ENCODE assay signal across 2 cellular contexts in the genomic region with DNA sequence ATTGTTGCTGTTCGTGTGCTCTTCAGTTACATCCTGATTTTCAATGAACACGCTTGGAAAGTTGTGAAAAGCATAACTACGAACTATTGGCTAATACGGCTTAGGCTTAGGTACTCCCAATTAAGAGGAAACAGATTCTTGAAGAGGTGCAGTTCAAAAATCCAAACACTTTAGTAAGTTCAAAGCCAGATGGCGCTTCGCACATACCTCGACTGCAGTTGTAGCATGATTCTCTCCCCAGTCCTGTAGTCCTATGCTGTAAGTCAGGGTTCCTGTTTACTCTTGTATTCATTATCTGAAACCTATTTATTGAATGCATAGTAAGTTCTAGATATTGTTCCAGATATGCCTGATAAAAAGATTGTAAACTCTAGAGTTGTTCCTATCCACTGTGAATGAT.
TF ChIP-seq lines count a peak whose summit lies in the region.

No MANE protein-coding gene starts in this region.

TF ChIP-seq in HCT116, 20 proteins besides CTCF, POLR2A, EP300 and RAD21 (continued from another document):
- TF ChIP-seq, protein P1, sequence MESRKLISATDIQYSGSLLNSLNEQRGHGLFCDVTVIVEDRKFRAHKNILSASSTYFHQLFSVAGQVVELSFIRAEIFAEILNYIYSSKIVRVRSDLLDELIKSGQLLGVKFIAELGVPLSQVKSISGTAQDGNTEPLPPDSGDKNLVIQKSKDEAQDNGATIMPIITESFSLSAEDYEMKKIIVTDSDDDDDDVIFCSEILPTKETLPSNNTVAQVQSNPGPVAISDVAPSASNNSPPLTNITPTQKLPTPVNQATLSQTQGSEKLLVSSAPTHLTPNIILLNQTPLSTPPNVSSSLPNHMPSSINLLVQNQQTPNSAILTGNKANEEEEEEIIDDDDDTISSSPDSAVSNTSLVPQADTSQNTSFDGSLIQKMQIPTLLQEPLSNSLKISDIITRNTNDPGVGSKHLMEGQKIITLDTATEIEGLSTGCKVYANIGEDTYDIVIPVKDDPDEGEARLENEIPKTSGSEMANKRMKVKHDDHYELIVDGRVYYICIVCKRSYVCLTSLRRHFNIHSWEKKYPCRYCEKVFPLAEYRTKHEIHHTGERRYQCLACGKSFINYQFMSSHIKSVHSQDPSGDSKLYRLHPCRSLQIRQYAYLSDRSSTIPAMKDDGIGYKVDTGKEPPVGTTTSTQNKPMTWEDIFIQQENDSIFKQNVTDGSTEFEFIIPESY (IDR thresholded peaks at IDR 0.05; ENCODE audit: extremely low read depth, insufficient replicate concordance, low read length), result no peak
- TF ChIP-seq SP1 (IDR thresholded peaks at IDR 0.05; ENCODE audit: low read depth), result no peak
- no peak for TF ChIP-seq CEBPB (IDR thresholded peaks at IDR 0.05; ENCODE audit: low read depth)
- no peak for TF ChIP-seq FOSL1 (IDR thresholded peaks at IDR 0.05; ENCODE audit: low read depth)
- TF ChIP-seq, protein P2, sequence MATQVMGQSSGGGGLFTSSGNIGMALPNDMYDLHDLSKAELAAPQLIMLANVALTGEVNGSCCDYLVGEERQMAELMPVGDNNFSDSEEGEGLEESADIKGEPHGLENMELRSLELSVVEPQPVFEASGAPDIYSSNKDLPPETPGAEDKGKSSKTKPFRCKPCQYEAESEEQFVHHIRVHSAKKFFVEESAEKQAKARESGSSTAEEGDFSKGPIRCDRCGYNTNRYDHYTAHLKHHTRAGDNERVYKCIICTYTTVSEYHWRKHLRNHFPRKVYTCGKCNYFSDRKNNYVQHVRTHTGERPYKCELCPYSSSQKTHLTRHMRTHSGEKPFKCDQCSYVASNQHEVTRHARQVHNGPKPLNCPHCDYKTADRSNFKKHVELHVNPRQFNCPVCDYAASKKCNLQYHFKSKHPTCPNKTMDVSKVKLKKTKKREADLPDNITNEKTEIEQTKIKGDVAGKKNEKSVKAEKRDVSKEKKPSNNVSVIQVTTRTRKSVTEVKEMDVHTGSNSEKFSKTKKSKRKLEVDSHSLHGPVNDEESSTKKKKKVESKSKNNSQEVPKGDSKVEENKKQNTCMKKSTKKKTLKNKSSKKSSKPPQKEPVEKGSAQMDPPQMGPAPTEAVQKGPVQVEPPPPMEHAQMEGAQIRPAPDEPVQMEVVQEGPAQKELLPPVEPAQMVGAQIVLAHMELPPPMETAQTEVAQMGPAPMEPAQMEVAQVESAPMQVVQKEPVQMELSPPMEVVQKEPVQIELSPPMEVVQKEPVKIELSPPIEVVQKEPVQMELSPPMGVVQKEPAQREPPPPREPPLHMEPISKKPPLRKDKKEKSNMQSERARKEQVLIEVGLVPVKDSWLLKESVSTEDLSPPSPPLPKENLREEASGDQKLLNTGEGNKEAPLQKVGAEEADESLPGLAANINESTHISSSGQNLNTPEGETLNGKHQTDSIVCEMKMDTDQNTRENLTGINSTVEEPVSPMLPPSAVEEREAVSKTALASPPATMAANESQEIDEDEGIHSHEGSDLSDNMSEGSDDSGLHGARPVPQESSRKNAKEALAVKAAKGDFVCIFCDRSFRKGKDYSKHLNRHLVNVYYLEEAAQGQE (IDR thresholded peaks at IDR 0.05; ENCODE audit: low read depth), result no peak

TF ChIP-seq in K562, 482 proteins besides CTCF, POLR2A, EP300 and RAD21:
- TF ChIP-seq, protein P3, sequence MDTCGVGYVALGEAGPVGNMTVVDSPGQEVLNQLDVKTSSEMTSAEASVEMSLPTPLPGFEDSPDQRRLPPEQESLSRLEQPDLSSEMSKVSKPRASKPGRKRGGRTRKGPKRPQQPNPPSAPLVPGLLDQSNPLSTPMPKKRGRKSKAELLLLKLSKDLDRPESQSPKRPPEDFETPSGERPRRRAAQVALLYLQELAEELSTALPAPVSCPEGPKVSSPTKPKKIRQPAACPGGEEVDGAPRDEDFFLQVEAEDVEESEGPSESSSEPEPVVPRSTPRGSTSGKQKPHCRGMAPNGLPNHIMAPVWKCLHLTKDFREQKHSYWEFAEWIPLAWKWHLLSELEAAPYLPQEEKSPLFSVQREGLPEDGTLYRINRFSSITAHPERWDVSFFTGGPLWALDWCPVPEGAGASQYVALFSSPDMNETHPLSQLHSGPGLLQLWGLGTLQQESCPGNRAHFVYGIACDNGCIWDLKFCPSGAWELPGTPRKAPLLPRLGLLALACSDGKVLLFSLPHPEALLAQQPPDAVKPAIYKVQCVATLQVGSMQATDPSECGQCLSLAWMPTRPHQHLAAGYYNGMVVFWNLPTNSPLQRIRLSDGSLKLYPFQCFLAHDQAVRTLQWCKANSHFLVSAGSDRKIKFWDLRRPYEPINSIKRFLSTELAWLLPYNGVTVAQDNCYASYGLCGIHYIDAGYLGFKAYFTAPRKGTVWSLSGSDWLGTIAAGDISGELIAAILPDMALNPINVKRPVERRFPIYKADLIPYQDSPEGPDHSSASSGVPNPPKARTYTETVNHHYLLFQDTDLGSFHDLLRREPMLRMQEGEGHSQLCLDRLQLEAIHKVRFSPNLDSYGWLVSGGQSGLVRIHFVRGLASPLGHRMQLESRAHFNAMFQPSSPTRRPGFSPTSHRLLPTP (IDR thresholded peaks at IDR 0.05; ENCODE audit: borderline replicate concordance, extremely low read depth, insufficient read length), result no peak
